Comparison of ENCODE assay signal across 8 cellular contexts in the genomic region with DNA sequence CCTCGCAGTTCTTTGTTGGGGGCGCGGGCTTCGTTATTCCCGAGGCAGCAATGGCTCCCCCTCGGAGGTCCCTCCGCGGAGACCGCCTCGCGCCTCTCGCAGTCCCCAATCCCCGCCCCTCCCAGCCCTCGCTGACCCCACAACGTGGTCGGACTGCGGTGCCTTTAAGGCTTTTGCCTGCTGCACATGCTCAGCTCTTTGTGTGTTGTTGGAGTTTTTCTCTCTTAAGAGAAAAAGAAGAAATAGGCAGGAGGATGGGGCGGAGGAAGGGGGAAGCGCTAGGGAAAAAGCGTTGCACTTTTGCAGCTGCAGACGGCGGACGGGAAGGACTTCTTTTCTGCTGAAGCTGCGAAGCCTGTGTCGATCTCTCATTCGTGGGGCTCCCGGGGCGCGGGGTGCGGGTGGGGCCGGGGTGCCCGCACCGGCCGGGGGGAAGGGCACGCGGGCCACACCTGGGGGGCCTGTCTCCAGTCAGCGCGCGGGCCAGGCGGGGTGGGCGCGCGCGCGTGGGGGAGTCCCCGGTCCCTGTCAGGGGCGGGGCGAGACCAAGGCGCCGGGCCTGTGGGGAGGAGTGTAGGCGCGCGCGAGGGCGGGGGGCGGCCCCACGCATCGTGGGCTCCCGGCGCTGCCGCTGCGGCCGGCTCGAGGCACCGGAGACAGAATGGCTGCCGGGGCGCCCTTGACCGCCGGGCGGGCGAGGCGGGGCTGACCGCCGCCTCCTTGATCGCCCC. TPM values are rescaled to one million over a fixed set of nuclear protein-coding genes. Genes with fewer than 3 reads are reported as not detected.
DNase-seq lines count a peak whose midpoint lies in the region; ATAC-seq and TF ChIP-seq lines count a peak whose summit lies in the region.

No MANE protein-coding gene starts in this region.

- H3K27ac ChIP-seq in dorsolateral prefrontal cortex (peak overlapping the region in 56 of 59 donors; percentile 31 to 94 (median 82)), subcutaneous abdominal adipose tissue (ENCODE audit: low read depth, low read length) (no peak overlapping the region)

- no peak for TF ChIP-seq POLR2A in lower leg skin (IDR thresholded peaks at IDR 0.05)

- peak overlapping the region; percentile 48 to 83 (median 70) for H3K4me3 ChIP-seq in dorsolateral prefrontal cortex
- peak overlapping the region; percentile 45 for H3K4me3 ChIP-seq in lower leg skin (ENCODE audit: low read depth, poor library complexity, severe bottlenecking)
- peak overlapping the region; percentile 63 to 75 (median 68) for H3K4me3 ChIP-seq in subcutaneous abdominal adipose tissue (ENCODE audit: low read depth in 1 of 5, low read length in 5 of 5)

- no peaks in the 10 kb centered on the region for H3K36me3 ChIP-seq in subcutaneous abdominal adipose tissue (ENCODE audit: control insufficient read depth in 5 of 5, insufficient read depth in 5 of 5, low read length in 5 of 5)

- no peaks in the 10 kb centered on the region for H3K9me3 Mint-ChIP-seq in T-helper 2 cell treated with Interferon-gamma antibody and Interleukin-4, amounts not matched to agents 5 μg/mL and 100 μg/mL, for 36 hours

- 1 to 3% methylated on average over 28 to 49 of the region's 75 CpGs for WGBS in lower leg skin, 2 donors

- peak overlapping the region; percentile 80 for H3K4me3 Mint-ChIP-seq in T-helper 2 cell treated with Interferon-gamma antibody and Interleukin-4, amounts not matched to agents 5 μg/mL and 100 μg/mL, for 36 hours

- H3K27ac Mint-ChIP-seq in T-helper 2 cell treated with Interferon-gamma antibody and Interleukin-4, amounts not matched to agents 5 μg/mL and 100 μg/mL, for 36 hours = no peak overlapping the region

- H3K9ac ChIP-seq in subcutaneous abdominal adipose tissue (ENCODE audit: low read length in 5 of 5) = peak overlapping the region in 1 of 5 donors; percentile 36

- H3K9me3 ChIP-seq in subcutaneous abdominal adipose tissue (ENCODE audit: control insufficient read depth in 5 of 5, low read length in 5 of 5) = no peaks in the 10 kb centered on the region

- H3K36me3 Mint-ChIP-seq in T-helper 2 cell treated with Interferon-gamma antibody and Interleukin-4, amounts not matched to agents 5 μg/mL and 100 μg/mL, for 36 hours (ENCODE audit: low read depth) = no peaks in the 10 kb centered on the region

- intact Hi-C loops in dorsolateral prefrontal cortex (cut with DNase I) = loop anchor here in 1 of 2 donors (2.0 kb wide), 1 partner anchor 66 kb away; no protein-coding TSS in a partner anchor
- intact Hi-C loops in lower leg skin (cut with DNase I; ENCODE audit: low total_unique reads) = no loop called here

- TF ChIP-seq CTCF in dorsolateral prefrontal cortex (IDR thresholded peaks at IDR 0.05 in 54 of 56, conservative IDR thresholded peaks at IDR 0.05 in 2 of 56; ENCODE audit: low read depth in 1 of 56, partially characterized antibody in 56 of 56) (no peak), lower leg skin (IDR thresholded peaks at IDR 0.05) (no peak)

- H3K27me3 ChIP-seq in dorsolateral prefrontal cortex (peaks cover 0 to 46% (median 7%) of the 10 kb centered on the region in 45 donors), subcutaneous abdominal adipose tissue (ENCODE audit: control insufficient read depth in 5 of 5, insufficient read depth in 4 of 5, low read length in 5 of 5) (peaks cover 3 to 20% (median 13%) of the 10 kb centered on the region in 5 donors)

- peaks cover 54% of the 10 kb centered on the region for H3K27me3 Mint-ChIP-seq in T-helper 2 cell treated with Interferon-gamma antibody and Interleukin-4, amounts not matched to agents 5 μg/mL and 100 μg/mL, for 36 hours (ENCODE audit: low read depth)

- ATAC-seq in GM21367 (IDR thresholded peaks at IDR 0.05; ENCODE audit: unreplicated experiment) (peak; percentile 74), HG03565 (IDR thresholded peaks at IDR 0.05; ENCODE audit: unreplicated experiment) (peak; percentile 66)

- H3K4me1 Mint-ChIP-seq in T-helper 2 cell treated with Interferon-gamma antibody and Interleukin-4, amounts not matched to agents 5 μg/mL and 100 μg/mL, for 36 hours (ENCODE audit: low read depth) = peaks cover 5% of the 10 kb centered on the region

- H3K4me1 ChIP-seq in subcutaneous abdominal adipose tissue (ENCODE audit: control insufficient read depth in 5 of 5, insufficient read depth in 5 of 5, low read length in 5 of 5) = peaks cover 0 to 16% (median 14%) of the 10 kb centered on the region in 5 donors

- DNase-seq in EH (ENCODE audit: low read depth) = peak; percentile 37
- DNase-seq in T-helper 2 cell treated with Interferon-gamma antibody and Interleukin-4, amounts not matched to agents 5 μg/mL and 100 μg/mL, for 36 hours (ENCODE audit: low spot score) = peak; percentile 24
- DNase-seq in dorsolateral prefrontal cortex = peak in 6 of 10 donors; percentile 25 to 54 (median 43)
- DNase-seq in lower leg skin (ENCODE audit: low spot score in 2 of 2) = no peak
- DNase-seq in NK-92 (lab: John Stamatoyannopoulos, UW; ENCODE audit: unreplicated experiment) = no peak

RNA-seq across cellular contexts. Expression of a gene that starts 0.4 kb away (rescaled TPM):
- total RNA-seq in dorsolateral prefrontal cortex (1,000 to 10,000 TPM in 8 of 120 experiments, 100 to 1,000 TPM in 112; 285 to 1,269 (median 765) TPM), lower leg skin (1 to 10 TPM in 1 of 4 donors, under 1 TPM in 3; 0.34 to 1.1 (median 0.55) TPM)

Comparison
In these comparisons a context has a peak if more than half of its experiments do, and no peak if none do; other contexts are left out.
1. DNase-seq: peak in EH (single experiment), T-helper 2 cell treated with Interferon-gamma antibody and Interleukin-4, amounts not matched to agents 5 μg/mL and 100 μg/mL, for 36 hours (single experiment) and dorsolateral prefrontal cortex (6 of 10); none in lower leg skin (0 of 2) and NK-92 (single experiment).
2. RNA of a gene that starts 0.4 kb away (total RNA-seq): 285 to 1,269 TPM in dorsolateral prefrontal cortex; 0.34 to 1.1 TPM in lower leg skin; every median in the first group is over 100 times any median in the second.
3. Peak in every context shown above with its lines, with median percentiles within 50 percentile points of each other: H3K4me3 ChIP-seq.